17 cellular contexts compared by ENCODE assay signal in the genomic region with DNA sequence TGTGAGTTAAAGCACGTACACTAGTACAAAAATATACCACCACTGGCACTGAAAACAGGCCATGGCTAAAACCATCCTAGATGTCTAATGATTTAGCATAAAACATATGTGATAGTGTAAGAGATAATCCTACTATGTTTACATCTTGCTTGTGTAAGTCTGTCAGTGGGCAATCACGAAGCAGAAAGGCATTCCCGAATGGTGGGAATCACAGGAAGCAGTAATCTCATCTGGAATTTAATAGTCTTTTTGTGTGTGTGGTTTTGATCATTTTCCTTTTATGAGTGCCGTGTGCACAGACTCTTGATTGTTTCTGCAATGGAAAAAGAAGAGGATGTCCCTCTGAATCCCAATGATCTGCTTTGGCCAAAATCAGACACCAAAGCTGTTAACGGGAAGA.
DNase-seq lines count a peak whose midpoint lies in the region; FAIRE-seq and TF ChIP-seq lines count a peak whose summit lies in the region.
"Had no signal": no experiment of that assay in that cellular context is flagged by ENCODE, and none has a peak within 500 bp of the region (broad histone marks: within the 10 kb centered on the region; RNA-seq: fewer than 3 reads in every experiment).

No MANE protein-coding gene starts in this region.

- peaks cover 17% of the 10 kb centered on the region for H3K79me2 ChIP-seq in DOHH2 (ENCODE audit: control insufficient read depth, low read length)
- H3K79me2 ChIP-seq in Karpas-422 (ENCODE audit: low read length) = peaks cover 68% of the 10 kb centered on the region

- H3K9ac ChIP-seq in Karpas-422 (ENCODE audit: low read length) = peak overlapping the region; percentile 70
- H3K9ac ChIP-seq in subcutaneous abdominal adipose tissue (ENCODE audit: low read length in 5 of 5) = no peak overlapping the region

- no peaks in the 10 kb centered on the region for H3K9me3 ChIP-seq in DOHH2 (ENCODE audit: control insufficient read depth, insufficient read depth, low read length)
- H3K9me3 ChIP-seq in Karpas-422 (ENCODE audit: low read length) = no peaks in the 10 kb centered on the region
- no peaks in the 10 kb centered on the region for H3K9me3 ChIP-seq in subcutaneous abdominal adipose tissue (ENCODE audit: control insufficient read depth in 5 of 5, low read length in 5 of 5)
- H3K9me3 ChIP-seq: BE2C had no signal

- no peaks in the 10 kb centered on the region for H3K27me3 ChIP-seq in DOHH2 (ENCODE audit: control insufficient read depth, low read length)
- no peaks in the 10 kb centered on the region for H3K27me3 ChIP-seq in Karpas-422 (ENCODE audit: low read length)
- no peaks in the 10 kb centered on the region for H3K27me3 ChIP-seq in subcutaneous abdominal adipose tissue (ENCODE audit: control insufficient read depth in 5 of 5, insufficient read depth in 4 of 5, low read length in 5 of 5)
- H3K27me3 ChIP-seq: BE2C had no signal

- peaks cover 39% of the 10 kb centered on the region for H3K4me1 ChIP-seq in DOHH2 (ENCODE audit: control insufficient read depth, low read length)
- peaks cover 97% of the 10 kb centered on the region for H3K4me1 ChIP-seq in Karpas-422 (ENCODE audit: low read length)
- peaks cover 3 to 47% (median 34%) of the 10 kb centered on the region in 5 donors for H3K4me1 ChIP-seq in subcutaneous abdominal adipose tissue (ENCODE audit: control insufficient read depth in 5 of 5, insufficient read depth in 5 of 5, low read length in 5 of 5)
- H3K4me1 ChIP-seq: BE2C had no signal

- no peak for TF ChIP-seq CTCF in DOHH2 (IDR thresholded peaks at IDR 0.05; ENCODE audit: low read depth, low read length, poor library complexity, severe bottlenecking)
- no peak for TF ChIP-seq CTCF in fibroblast of villous mesenchyme (IDR thresholded peaks at IDR 0.05; ENCODE audit: insufficient read depth, low read depth, low read length)

- H3F3A ChIP-seq in DOHH2 (ENCODE audit: control insufficient read depth, insufficient read depth) = peaks cover 5% of the 10 kb centered on the region; the same call in 1 of the 2 replicates

- FAIRE-seq in RCC 7860 (lab: Jason Lieb, UNC) = no peak

- H3K36me3 ChIP-seq in DOHH2 (ENCODE audit: control insufficient read depth, low read length) = 0 out of 2 replicates have a peak, but pooled peaks cover 3% of the 10 kb centered on the region
- peaks cover 17% of the 10 kb centered on the region; the same call in 1 of the 2 replicates for H3K36me3 ChIP-seq in Karpas-422 (ENCODE audit: insufficient read depth, low read length)
- peaks cover 0 to 2% (median 0%) of the 10 kb centered on the region in 5 donors for H3K36me3 ChIP-seq in subcutaneous abdominal adipose tissue (ENCODE audit: control insufficient read depth in 5 of 5, insufficient read depth in 5 of 5, low read length in 5 of 5)
- H3K36me3 ChIP-seq: BE2C had no signal

- no peak overlapping the region for H2AFZ ChIP-seq in Karpas-422 (ENCODE audit: low read length)
- H2AFZ ChIP-seq: PC-9 had no signal

- H3K9me2 ChIP-seq in DOHH2 (replicated peaks; ENCODE audit: control insufficient read depth, low read length) (no peaks in the 10 kb centered on the region), Karpas-422 (replicated peaks; ENCODE audit: insufficient read depth, low read length) (no peaks in the 10 kb centered on the region)

- H3K4me3 ChIP-seq in DOHH2 (ENCODE audit: low read length) (peak overlapping the region; percentile 56), Karpas-422 (ENCODE audit: low read length) (peak overlapping the region; percentile 55), fibroblast of villous mesenchyme (ENCODE audit: low read depth, low read length) (no peak overlapping the region), subcutaneous abdominal adipose tissue (ENCODE audit: low read depth in 1 of 5, low read length in 5 of 5) (no peak overlapping the region)
- H3K4me3 ChIP-seq: PC-9 had no signal

- H3K4me2 ChIP-seq in DOHH2 (ENCODE audit: low read length) = peak overlapping the region; percentile 77
- peak overlapping the region; percentile 72 for H3K4me2 ChIP-seq in Karpas-422 (ENCODE audit: low read depth, low read length, poor library complexity, severe bottlenecking)
- H3K4me2 ChIP-seq: PC-9 had no signal

- H3K27ac ChIP-seq in DOHH2 (ENCODE audit: low read depth, low read length) = no peak overlapping the region
- peak overlapping the region; percentile 98 for H3K27ac ChIP-seq in Karpas-422 (ENCODE audit: low read length)
- peak overlapping the region; percentile 82 for H3K27ac ChIP-seq in subcutaneous abdominal adipose tissue (ENCODE audit: low read depth, low read length)
- H3K27ac ChIP-seq: PC-9 had no signal

- no peaks in the 10 kb centered on the region for H4K20me1 ChIP-seq in DOHH2 (ENCODE audit: control insufficient read depth, insufficient read depth, low read depth, low read length)
- no peaks in the 10 kb centered on the region for H4K20me1 ChIP-seq in Karpas-422 (ENCODE audit: insufficient read depth, low read depth, low read length)

- DNase-seq in Karpas-422 (no peak), fibroblast of villous mesenchyme (ENCODE audit: low read depth) (peak; percentile 56), HPDE6-E6E7 (ENCODE audit: extremely low spot score) (no peak), RCC 7860 (ENCODE audit: low spot score) (no peak)
- no peak for DNase-seq in NK-92 treated with Interleukin-12 subunit alpha and Interleukin-12 subunit beta, amount 100 ng/mL, for 24 hours (lab: John Stamatoyannopoulos, UW)
- DNase-seq: CD8-positive, alpha-beta T cell; DMS79; GF-D8; HFFc6; Kasumi-1; NCI-H187 treated with DMSO at 0.1 percent for 48 hours; NCI-H69; PC-9; T-cell had no signal

Comparison
In these comparisons a context has a peak if more than half of its experiments do, and no peak if none do; other contexts are left out.
1. H3K4me3 ChIP-seq: peak in DOHH2 (single experiment) and Karpas-422 (single experiment); none in fibroblast of villous mesenchyme (single experiment) and subcutaneous abdominal adipose tissue (0 of 5).